In genomic region chr12:42525444-42525843, GRCh38 we compare ENCODE assay signal across 31 cellular contexts.
"Had no signal": no experiment of that assay in that cellular context is flagged by ENCODE, and none has a peak within 500 bp of the region (broad histone marks: within the 10 kb centered on the region; RNA-seq: fewer than 3 reads in every experiment).

No MANE protein-coding gene starts in this region.

- H3K27ac Mint-ChIP-seq: activated CD4-positive, alpha-beta memory T cell treated with anti-CD3 and anti-CD28 coated beads for 36 hours; activated CD4-positive, alpha-beta T cell treated with anti-CD3 and anti-CD28 coated beads for 36 hours; activated CD4-positive, alpha-beta T cell treated with anti-CD3 and anti-CD28 coated beads, Interleukin-2, amount 10 ng/mL, durations not matched to agents 7 days and 5 days; activated naive CD4-positive, alpha-beta T cell treated with anti-CD3 and anti-CD28 coated beads for 36 hours; activated naive CD4-positive, alpha-beta T cell treated with anti-CD3 and anti-CD28 coated beads, Interleukin-2, amount 50 U/mL, for 72 hours; activated T-helper 1 cell treated with anti-CD3 and anti-CD28 coated beads, Interleukin-12 subunit alpha, Interleukin-12 subunit beta, Interleukin-2, Interleukin-4 antibody, amounts not matched to agents 30 ng/mL and 10 ng/mL and 1 ng/mL, durations not matched to agents 14 hours and 24 hours and 36 hours; brain; WTC11 had no signal

- H3K27me3 Mint-ChIP-seq: activated CD4-positive, alpha-beta T cell treated with anti-CD3 and anti-CD28 coated beads, Interleukin-2, amount 10 ng/mL, durations not matched to agents 7 days and 5 days; brain had no signal

- H3K9me3 ChIP-seq: adrenal gland, MG63 had no signal

- ATAC-seq: activated CD4-positive, alpha-beta T cell treated with anti-CD3 and anti-CD28 coated beads for 36 hours; activated CD4-positive, CD25-positive, alpha-beta regulatory T cell treated with anti-CD3 and anti-CD28 coated beads, Interleukin-2, amount 50 U/mL, for 24 hours; activated naive CD4-positive, alpha-beta T cell treated with anti-CD3 and anti-CD28 coated beads, Interleukin-2, amount 50 U/mL, for 72 hours; activated T-cell treated with anti-CD3 and anti-CD28 coated beads, Interleukin-2, amount 50 U/mL, for 4 hours; WTC11 had no signal

- H2AFZ ChIP-seq: PC-9 had no signal

- H3K4me2 ChIP-seq: PC-9 had no signal

- H3K4me3 ChIP-seq: adrenal gland, MG63, PC-9 had no signal

- H3K4me1 ChIP-seq: adrenal gland had no signal

- DNase-seq: activated CD4-positive, alpha-beta memory T cell treated with anti-CD3 and anti-CD28 coated beads for 36 hours; activated CD4-positive, alpha-beta T cell treated with anti-CD3 and anti-CD28 coated beads for 36 hours; activated CD4-positive, alpha-beta T cell treated with anti-CD3 and anti-CD28 coated beads, Interleukin-2, amount 10 ng/mL, durations not matched to agents 7 days and 5 days; activated CD8-positive, alpha-beta memory T cell treated with anti-CD3 and anti-CD28 coated beads, Interleukin-2, amount 50 U/mL, for 4 hours; activated gamma-delta T cell treated with Interleukin-2 at 50 U/mL for 16 hours; activated naive CD4-positive, alpha-beta T cell treated with anti-CD3 and anti-CD28 coated beads for 36 hours; activated T-cell treated with anti-CD3 and anti-CD28 coated beads for 4 hours; activated T-cell treated with anti-CD3 and anti-CD28 coated beads, Interleukin-2, amount 50 U/mL, for 4 hours; adrenal gland; central memory CD4-positive, alpha-beta T cell; Kasumi-1; KBM-7; NCI-H1092; NCI-H146; NCI-H187; NCI-H2029 treated with DMSO at 0.1 percent for 48 hours; NCI-H2107; NCI-H2171; NCI-H510A; NCI-H526; NCI-H748 treated with DMSO at 0.1 percent for 48 hours; PC-9; Right ventricle myocardium superior; T1000 had no signal

- H3K9me3 Mint-ChIP-seq: activated CD4-positive, alpha-beta memory T cell treated with anti-CD3 and anti-CD28 coated beads for 36 hours; activated CD4-positive, alpha-beta T cell treated with anti-CD3 and anti-CD28 coated beads, Interleukin-2, amount 10 ng/mL, durations not matched to agents 7 days and 5 days; activated naive CD4-positive, alpha-beta T cell treated with anti-CD3 and anti-CD28 coated beads for 36 hours; activated naive CD4-positive, alpha-beta T cell treated with anti-CD3 and anti-CD28 coated beads, Interleukin-2, amount 50 U/mL, for 72 hours; activated T-cell treated with anti-CD3 and anti-CD28 coated beads, Interleukin-2, amount 50 U/mL, for 4 hours; activated T-helper 1 cell treated with anti-CD3 and anti-CD28 coated beads, Interleukin-12 subunit alpha, Interleukin-12 subunit beta, Interleukin-2, Interleukin-4 antibody, amounts not matched to agents 30 ng/mL and 10 ng/mL and 1 ng/mL, durations not matched to agents 14 hours and 24 hours and 36 hours; brain; WTC11 had no signal

- H3K27me3 ChIP-seq: adrenal gland, MG63 had no signal

- H3K36me3 ChIP-seq: adrenal gland, MG63 had no signal

- H3K27ac ChIP-seq: adrenal gland, PC-9, RWPE1 had no signal

- H3K4me1 Mint-ChIP-seq: activated CD4-positive, alpha-beta T cell treated with anti-CD3 and anti-CD28 coated beads for 36 hours; activated CD4-positive, alpha-beta T cell treated with anti-CD3 and anti-CD28 coated beads, Interleukin-2, amount 10 ng/mL, durations not matched to agents 7 days and 5 days had no signal

- H3K36me3 Mint-ChIP-seq: activated CD4-positive, alpha-beta memory T cell treated with anti-CD3 and anti-CD28 coated beads for 36 hours; activated naive CD4-positive, alpha-beta T cell treated with anti-CD3 and anti-CD28 coated beads, Interleukin-2, amount 50 U/mL, for 72 hours; brain; WTC11 had no signal

- H3K4me3 Mint-ChIP-seq: activated CD4-positive, alpha-beta memory T cell treated with anti-CD3 and anti-CD28 coated beads for 36 hours; activated CD4-positive, alpha-beta T cell treated with anti-CD3 and anti-CD28 coated beads for 36 hours; activated CD4-positive, alpha-beta T cell treated with anti-CD3 and anti-CD28 coated beads, Interleukin-2, amount 10 ng/mL, durations not matched to agents 7 days and 5 days; activated naive CD4-positive, alpha-beta T cell treated with anti-CD3 and anti-CD28 coated beads for 36 hours; activated T-cell treated with anti-CD3 and anti-CD28 coated beads, Interleukin-2, amount 50 U/mL, for 4 hours; activated T-helper 1 cell treated with anti-CD3 and anti-CD28 coated beads, Interleukin-12 subunit alpha, Interleukin-12 subunit beta, Interleukin-2, Interleukin-4 antibody, amounts not matched to agents 30 ng/mL and 10 ng/mL and 1 ng/mL, durations not matched to agents 14 hours and 24 hours and 36 hours; brain; WTC11 had no signal
